8 cellular contexts compared by ENCODE assay signal in genomic region chr18:63788447-63789096, GRCh38. TPM values are rescaled to one million over a fixed set of nuclear protein-coding genes. Genes with fewer than 3 reads are reported as not detected.
DNase-seq lines count a peak whose midpoint lies in the region; ATAC-seq and TF ChIP-seq lines count a peak whose summit lies in the region.

No MANE protein-coding gene starts in this region.

- ATAC-seq in HG03469 (IDR thresholded peaks at IDR 0.05; ENCODE audit: unreplicated experiment) (peak; percentile 75), foreskin keratinocyte (peak; percentile 100)
- ATAC-seq in stimulated activated naive B cell treated with anti-CD40 and anti-IgM and Interleukin-4, amounts not matched to agents 10 μg/mL and 1 μg/mL and 100 μg/mL, for 72 hours (replicated peaks), result peak; percentile 79 to 90

- DNase-seq in GDM1 (lab: John Stamatoyannopoulos, UW) (peak; percentile 31), foreskin keratinocyte (peak; percentile 82 to 92), NCI-H2081 treated with DMSO at 0.1 percent for 48 hours (lab: John Stamatoyannopoulos, UW) (no peak), NCI-H774 (lab: John Stamatoyannopoulos, UW) (no peak), DMS153 treated with DMSO at 0.1 percent for 48 hours (lab: John Stamatoyannopoulos, UW; ENCODE audit: unreplicated experiment) (no peak)
- peak; percentile 1 for DNase-seq in activated CD4-positive, alpha-beta T cell treated with anti-CD3 and anti-CD28 coated beads, Interleukin-2, amount 50 U/mL, for 1 hour
- DNase-seq in stimulated activated naive B cell treated with anti-CD40 and anti-IgM and Interleukin-4, amounts not matched to agents 10 μg/mL and 1 μg/mL and 100 μg/mL, for 72 hours, result no peak

- no peak overlapping the region for H3K27ac ChIP-seq in foreskin keratinocyte

- no peaks in the 10 kb centered on the region for H3K27me3 ChIP-seq in foreskin keratinocyte

- H3K9me3 Mint-ChIP-seq in stimulated activated naive B cell treated with anti-CD40 and anti-IgM and Interleukin-4, amounts not matched to agents 10 μg/mL and 1 μg/mL and 100 μg/mL, for 72 hours, result peaks cover 0 to 1% of the 10 kb centered on the region in 2 donors

- no peak overlapping the region for H3K4me3 Mint-ChIP-seq in stimulated activated naive B cell treated with anti-CD40 and anti-IgM and Interleukin-4, amounts not matched to agents 10 μg/mL and 1 μg/mL and 100 μg/mL, for 72 hours

- H3K4me1 Mint-ChIP-seq in stimulated activated naive B cell treated with anti-CD40 and anti-IgM and Interleukin-4, amounts not matched to agents 10 μg/mL and 1 μg/mL and 100 μg/mL, for 72 hours, result no peaks in the 10 kb centered on the region

- H3K27me3 Mint-ChIP-seq in stimulated activated naive B cell treated with anti-CD40 and anti-IgM and Interleukin-4, amounts not matched to agents 10 μg/mL and 1 μg/mL and 100 μg/mL, for 72 hours, result no peaks in the 10 kb centered on the region

- no peak for TF ChIP-seq CTCF in foreskin keratinocyte (conservative IDR thresholded peaks at IDR 0.05)

- H3K36me3 Mint-ChIP-seq in stimulated activated naive B cell treated with anti-CD40 and anti-IgM and Interleukin-4, amounts not matched to agents 10 μg/mL and 1 μg/mL and 100 μg/mL, for 72 hours, result no peaks in the 10 kb centered on the region

- no peak overlapping the region for H3K27ac Mint-ChIP-seq in stimulated activated naive B cell treated with anti-CD40 and anti-IgM and Interleukin-4, amounts not matched to agents 10 μg/mL and 1 μg/mL and 100 μg/mL, for 72 hours

- H3K4me1 ChIP-seq in foreskin keratinocyte, result peaks cover 33% of the 10 kb centered on the region

RNA-seq across cellular contexts. Expression of gene SERPINB7, which starts 13.4 kb away (rescaled TPM):
- total RNA-seq in foreskin keratinocyte, result 155 and 190 TPM in 2 replicates
- 127 and 133 TPM in 2 replicates for polyA plus RNA-seq in foreskin keratinocyte

Comparison
In these comparisons a context has a peak if more than half of its experiments do, and no peak if none do; other contexts are left out.
1. DNase-seq: peak in GDM1 (single experiment), activated CD4-positive, alpha-beta T cell treated with anti-CD3 and anti-CD28 coated beads, Interleukin-2, amount 50 U/mL, for 1 hour (single experiment) and foreskin keratinocyte (2 of 2); none in stimulated activated naive B cell treated with anti-CD40 and anti-IgM and Interleukin-4, amounts not matched to agents 10 μg/mL and 1 μg/mL and 100 μg/mL, for 72 hours (single experiment), NCI-H2081 treated with DMSO at 0.1 percent for 48 hours (single experiment), NCI-H774 (single experiment) and DMS153 treated with DMSO at 0.1 percent for 48 hours (single experiment).
2. Peak in every context shown above with its lines, with median percentiles within 50 percentile points of each other: ATAC-seq.